ENCODE assay signal across 13 cellular contexts in genomic region chr6:27214126-27214601, GRCh38. TPM values are rescaled to one million over a fixed set of nuclear protein-coding genes. Genes with fewer than 3 reads are reported as not detected.
DNase-seq lines count a peak whose midpoint lies in the region; ATAC-seq, FAIRE-seq and TF ChIP-seq lines count a peak whose summit lies in the region.
"Had no signal": no experiment of that assay in that cellular context is flagged by ENCODE, and none has a peak within 500 bp of the region (broad histone marks: within the 10 kb centered on the region; RNA-seq: fewer than 3 reads in every experiment).

No MANE protein-coding gene starts in this region.

- no peak overlapping the region for H3K27ac ChIP-seq in mesodermal cell (ENCODE audit: low read depth, low read length, severe bottlenecking)
- no peak overlapping the region for H3K27ac ChIP-seq in gastrocnemius medialis

- H3K36me3 ChIP-seq in mesodermal cell (ENCODE audit: control insufficient read depth, insufficient read depth, low read length) (no peaks in the 10 kb centered on the region), gastrocnemius medialis (no peaks in the 10 kb centered on the region)

- no peak for FAIRE-seq in H54 (lab: Jason Lieb, UNC)
- FAIRE-seq: D721Med had no signal

- WGBS in mesodermal cell (ENCODE audit: insufficient coverage in 2 of 2), 2 experiments: 6 to 9% methylated on average over 11 to 17 of the region's 19 CpGs

- DNase-seq in Caki2 (ENCODE audit: low read depth) (peak; percentile 21), HFFc6 (no peak), astrocyte of the spinal cord (ENCODE audit: low read depth, low spot score) (no peak), H54 (ENCODE audit: insufficient read length, low spot score) (no peak), gastrocnemius medialis (no peak), D341Med (ENCODE audit: low spot score) (no peak)
- DNase-seq: cerebellar nuclear complex; KG1; stimulated activated naive CD4-positive, alpha-beta T cell treated with Interleukin-2 at 50 U/mL for 16 hours had no signal

- in situ Hi-C loops in Caki2 (cut with HindIII; ENCODE audit: low pct_unique_long_range_greater_than_20kb, low sequenced_read_pairs) (no loop called here), astrocyte of the spinal cord (cut with HindIII; ENCODE audit: low sequenced_read_pairs) (no loop called here), gastrocnemius medialis (cut with MboI; ENCODE audit: low sequenced_read_pairs in 4 of 4) (no loop called here)

- H3K4me3 ChIP-seq in astrocyte of the spinal cord (ENCODE audit: low read depth, low read length): peak overlapping the region; percentile 43
- peak overlapping the region; percentile 46 for H3K4me3 ChIP-seq in mesodermal cell (ENCODE audit: extremely low read depth, insufficient read depth, low read length, poor library complexity, severe bottlenecking)
- no peak overlapping the region for H3K4me3 ChIP-seq in gastrocnemius medialis

- intact Hi-C loops in gastrocnemius medialis (cut with DNase I; ENCODE audit: low total_unique reads): no loop called here

- no peaks in the 10 kb centered on the region for H3K9me3 ChIP-seq in mesodermal cell (ENCODE audit: control insufficient read depth, low read length)
- no peaks in the 10 kb centered on the region for H3K9me3 ChIP-seq in gastrocnemius medialis

- peaks cover 3% of the 10 kb centered on the region; the same call in 1 of the 2 replicates for H3K36me3 Mint-ChIP-seq in HFFc6 (ENCODE audit: low read depth)

- H3K9me3 Mint-ChIP-seq in HFFc6: no peaks in the 10 kb centered on the region; the same call in 1 of the 2 replicates

- H3K27me3 ChIP-seq in gastrocnemius medialis: peaks cover 5 to 37% (median 15%) of the 10 kb centered on the region in 3 donors

- H3K4me1 ChIP-seq in mesodermal cell (ENCODE audit: control insufficient read depth, insufficient read depth, low read length, poor library complexity, severe bottlenecking): no peaks in the 10 kb centered on the region
- no peaks in the 10 kb centered on the region for H3K4me1 ChIP-seq in gastrocnemius medialis

- TF ChIP-seq CTCF in HFFc6 (IDR thresholded peaks at IDR 0.05) (no peak), astrocyte of the spinal cord (IDR thresholded peaks at IDR 0.05; ENCODE audit: low read depth, low read length) (no peak), gastrocnemius medialis (IDR thresholded peaks at IDR 0.05 in 4 of 5, conservative IDR thresholded peaks at IDR 0.05 in 1 of 5) (no peak)

- H3K27me3 Mint-ChIP-seq in HFFc6 (ENCODE audit: insufficient read depth): peaks cover 5% of the 10 kb centered on the region

- H3K4me1 Mint-ChIP-seq in HFFc6 (ENCODE audit: low read depth): peaks cover 7% of the 10 kb centered on the region; the same call in 1 of the 2 replicates

- no peak for TF ChIP-seq POLR2A in H54 (IDR thresholded peaks at IDR 0.05; ENCODE audit: low read depth, low read length)
- no peak for TF ChIP-seq POLR2A in gastrocnemius medialis (IDR thresholded peaks at IDR 0.05)

- no peak for ATAC-seq in GM18498 (IDR thresholded peaks at IDR 0.05; ENCODE audit: unreplicated experiment)
- ATAC-seq in gastrocnemius medialis: no peak

- H3K4me3 Mint-ChIP-seq in HFFc6: peak overlapping the region; percentile 96

- H3K27ac Mint-ChIP-seq in HFFc6: no peak overlapping the region

RNA-seq across cellular contexts. Expression of gene PRSS16, which starts 33.3 kb away (rescaled TPM):
- 10.7 and 14.3 TPM in 2 replicates for total RNA-seq in Caki2 (2014; rRNA removed; shearing (Covaris generic); ENCODE audit: low replicate concordance)
- not detected for total RNA-seq in HFFc6 (2021; fragmentation: NEBNext Ultra II Directional; extraction: Animal tissue kit (Norgen Biotek cat#: 25700))
- polyA plus RNA-seq in mesodermal cell (2013, experiment 1 of 2): 1.4 TPM
- 1.5 TPM for polyA plus RNA-seq in mesodermal cell (2013, experiment 2 of 2)
- not detected for total RNA-seq in gastrocnemius medialis
- total RNA-seq: glomerular endothelial cell had no signal

Comparison
In these comparisons a context has a peak if more than half of its experiments do, and no peak if none do; other contexts are left out.
1. H3K4me3 ChIP-seq: peak in astrocyte of the spinal cord (single experiment) and mesodermal cell (single experiment); none in gastrocnemius medialis (0 of 4).
2. RNA of gene PRSS16, which starts 33.3 kb away (total RNA-seq): 10.7 to 14.3 TPM in Caki2; not detected in HFFc6 and not detected in gastrocnemius medialis; every median in the first group is over 10 times any median in the second.